Comparison of ENCODE assay signal across 28 cellular contexts in genomic region chr19:39141929-39142328, GRCh38. TPM values are rescaled to one million over a fixed set of nuclear protein-coding genes. Genes with fewer than 3 reads are reported as not detected.
"Had no signal": no experiment of that assay in that cellular context is flagged by ENCODE, and none has a peak within 500 bp of the region (broad histone marks: within the 10 kb centered on the region; RNA-seq: fewer than 3 reads in every experiment).

No MANE protein-coding gene starts in this region.

- H3K36me3 ChIP-seq: colonic mucosa, left lung, lower lobe of right lung, neutrophil, sigmoid colon, stomach, thoracic aorta, transverse colon had no signal

- FAIRE-seq: endothelial cell of umbilical vein, islet of Langerhans had no signal

- H3K4me3 ChIP-seq: colonic mucosa, hepatocyte, left lung, lower lobe of right lung, sigmoid colon, skin epidermis, stomach, thoracic aorta, transverse colon had no signal

- H3K27ac Mint-ChIP-seq: endodermal cell, memory B cell had no signal

- H3K9me3 ChIP-seq: colonic mucosa, left lung, lower lobe of right lung, neutrophil, sigmoid colon, stomach, thoracic aorta, transverse colon had no signal

- H3K4me2 ChIP-seq: hepatocyte had no signal

- H3K27me3 ChIP-seq: colonic mucosa, hepatocyte, left lung, neutrophil, sigmoid colon, stomach, transverse colon had no signal

- H3K27me3 Mint-ChIP-seq: memory B cell, naive B cell had no signal

- H3K36me3 Mint-ChIP-seq: naive B cell had no signal

- H3K27ac ChIP-seq: colonic mucosa, hepatocyte, lower lobe of right lung, neutrophil, sigmoid colon, skin epidermis, thoracic aorta, transverse colon had no signal

- H3K4me3 Mint-ChIP-seq: endodermal cell, memory B cell, naive B cell had no signal

- H3K9me3 Mint-ChIP-seq: endodermal cell, memory B cell, naive B cell had no signal

- ATAC-seq: left lung, lower lobe of right lung had no signal

- H2AFZ ChIP-seq: hepatocyte had no signal

- DNase-seq: colonic mucosa; effector CD4-positive, alpha-beta T cell; endodermal cell; foreskin melanocyte; kidney glomerular epithelial cell; lower lobe of right lung; midbrain; naive B cell; sigmoid colon; stimulated activated CD4-positive, alpha-beta T cell treated with anti-CD3 and anti-CD28 coated beads, Interleukin-2, amount 100 ng/mL, for 24 hours; stimulated activated CD4-positive, alpha-beta T cell treated with anti-CD3 and anti-CD28 coated beads, Interleukin-4, amount 100 ng/mL, for 4 hours; stimulated activated naive CD4-positive, alpha-beta T cell; stomach; substantia nigra; transverse colon had no signal

RNA-seq across cellular contexts. Expression of gene NCCRP1, which starts 54.8 kb away (rescaled TPM):
- total RNA-seq: cerebellum, colonic mucosa, dermis microvascular lymphatic vessel endothelial cell, endothelial cell of umbilical vein, left lung, osteocyte, pulmonary artery endothelial cell, stomach had no signal
- polyA plus RNA-seq: neural cell had no signal

RNA-seq across cellular contexts. Expression of gene ACP7, which starts 57.8 kb away (rescaled TPM):
- total RNA-seq: cerebellum, colonic mucosa, dermis microvascular lymphatic vessel endothelial cell, left lung, lower lobe of right lung, osteocyte, sigmoid colon, stomach, thoracic aorta, transverse colon had no signal
- polyA plus RNA-seq: neural cell, sigmoid colon, stomach had no signal
